2 cellular contexts compared by ENCODE assay signal in genomic region chr2:216849987-216850386, GRCh38.
TF ChIP-seq lines count a peak whose summit lies in the region.

No MANE protein-coding gene starts in this region.

TF ChIP-seq in K562, 482 proteins besides CTCF, POLR2A, EP300 and RAD21:
- TF ChIP-seq, protein P1, sequence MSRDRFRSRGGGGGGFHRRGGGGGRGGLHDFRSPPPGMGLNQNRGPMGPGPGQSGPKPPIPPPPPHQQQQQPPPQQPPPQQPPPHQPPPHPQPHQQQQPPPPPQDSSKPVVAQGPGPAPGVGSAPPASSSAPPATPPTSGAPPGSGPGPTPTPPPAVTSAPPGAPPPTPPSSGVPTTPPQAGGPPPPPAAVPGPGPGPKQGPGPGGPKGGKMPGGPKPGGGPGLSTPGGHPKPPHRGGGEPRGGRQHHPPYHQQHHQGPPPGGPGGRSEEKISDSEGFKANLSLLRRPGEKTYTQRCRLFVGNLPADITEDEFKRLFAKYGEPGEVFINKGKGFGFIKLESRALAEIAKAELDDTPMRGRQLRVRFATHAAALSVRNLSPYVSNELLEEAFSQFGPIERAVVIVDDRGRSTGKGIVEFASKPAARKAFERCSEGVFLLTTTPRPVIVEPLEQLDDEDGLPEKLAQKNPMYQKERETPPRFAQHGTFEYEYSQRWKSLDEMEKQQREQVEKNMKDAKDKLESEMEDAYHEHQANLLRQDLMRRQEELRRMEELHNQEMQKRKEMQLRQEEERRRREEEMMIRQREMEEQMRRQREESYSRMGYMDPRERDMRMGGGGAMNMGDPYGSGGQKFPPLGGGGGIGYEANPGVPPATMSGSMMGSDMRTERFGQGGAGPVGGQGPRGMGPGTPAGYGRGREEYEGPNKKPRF (IDR thresholded peaks at IDR 0.05; ENCODE audit: low read depth, low read length) = no peak
- TF ChIP-seq NFIC (IDR thresholded peaks at IDR 0.05) (peak; percentile 47; the same call in 1 of the 2 replicates), MTA1 (IDR thresholded peaks at IDR 0.05; ENCODE audit: borderline replicate concordance) (no peak)

TF ChIP-seq in WTC11, 78 proteins besides CTCF, POLR2A, EP300 and RAD21 (continued from another document):
- no peak for TF ChIP-seq IRF1 (CRISPR knock-in tag; IDR thresholded peaks at IDR 0.05)
- TF ChIP-seq, protein P2, sequence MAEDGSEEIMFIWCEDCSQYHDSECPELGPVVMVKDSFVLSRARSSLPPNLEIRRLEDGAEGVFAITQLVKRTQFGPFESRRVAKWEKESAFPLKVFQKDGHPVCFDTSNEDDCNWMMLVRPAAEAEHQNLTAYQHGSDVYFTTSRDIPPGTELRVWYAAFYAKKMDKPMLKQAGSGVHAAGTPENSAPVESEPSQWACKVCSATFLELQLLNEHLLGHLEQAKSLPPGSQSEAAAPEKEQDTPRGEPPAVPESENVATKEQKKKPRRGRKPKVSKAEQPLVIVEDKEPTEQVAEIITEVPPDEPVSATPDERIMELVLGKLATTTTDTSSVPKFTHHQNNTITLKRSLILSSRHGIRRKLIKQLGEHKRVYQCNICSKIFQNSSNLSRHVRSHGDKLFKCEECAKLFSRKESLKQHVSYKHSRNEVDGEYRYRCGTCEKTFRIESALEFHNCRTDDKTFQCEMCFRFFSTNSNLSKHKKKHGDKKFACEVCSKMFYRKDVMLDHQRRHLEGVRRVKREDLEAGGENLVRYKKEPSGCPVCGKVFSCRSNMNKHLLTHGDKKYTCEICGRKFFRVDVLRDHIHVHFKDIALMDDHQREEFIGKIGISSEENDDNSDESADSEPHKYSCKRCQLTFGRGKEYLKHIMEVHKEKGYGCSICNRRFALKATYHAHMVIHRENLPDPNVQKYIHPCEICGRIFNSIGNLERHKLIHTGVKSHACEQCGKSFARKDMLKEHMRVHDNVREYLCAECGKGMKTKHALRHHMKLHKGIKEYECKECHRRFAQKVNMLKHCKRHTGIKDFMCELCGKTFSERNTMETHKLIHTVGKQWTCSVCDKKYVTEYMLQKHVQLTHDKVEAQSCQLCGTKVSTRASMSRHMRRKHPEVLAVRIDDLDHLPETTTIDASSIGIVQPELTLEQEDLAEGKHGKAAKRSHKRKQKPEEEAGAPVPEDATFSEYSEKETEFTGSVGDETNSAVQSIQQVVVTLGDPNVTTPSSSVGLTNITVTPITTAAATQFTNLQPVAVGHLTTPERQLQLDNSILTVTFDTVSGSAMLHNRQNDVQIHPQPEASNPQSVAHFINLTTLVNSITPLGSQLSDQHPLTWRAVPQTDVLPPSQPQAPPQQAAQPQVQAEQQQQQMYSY (CRISPR knock-in tag; IDR thresholded peaks at IDR 0.05) = no peak
- no peak for TF ChIP-seq ARID4B (CRISPR knock-in tag; IDR thresholded peaks at IDR 0.05; ENCODE audit: borderline replicate concordance)
- TF ChIP-seq, protein P3, sequence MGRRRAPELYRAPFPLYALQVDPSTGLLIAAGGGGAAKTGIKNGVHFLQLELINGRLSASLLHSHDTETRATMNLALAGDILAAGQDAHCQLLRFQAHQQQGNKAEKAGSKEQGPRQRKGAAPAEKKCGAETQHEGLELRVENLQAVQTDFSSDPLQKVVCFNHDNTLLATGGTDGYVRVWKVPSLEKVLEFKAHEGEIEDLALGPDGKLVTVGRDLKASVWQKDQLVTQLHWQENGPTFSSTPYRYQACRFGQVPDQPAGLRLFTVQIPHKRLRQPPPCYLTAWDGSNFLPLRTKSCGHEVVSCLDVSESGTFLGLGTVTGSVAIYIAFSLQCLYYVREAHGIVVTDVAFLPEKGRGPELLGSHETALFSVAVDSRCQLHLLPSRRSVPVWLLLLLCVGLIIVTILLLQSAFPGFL (CRISPR knock-in tag; IDR thresholded peaks at IDR 0.05; ENCODE audit: borderline replicate concordance) = no peak
- TF ChIP-seq FOXJ3 (CRISPR knock-in tag; IDR thresholded peaks at IDR 0.05; ENCODE audit: borderline replicate concordance) = no peak
- TF ChIP-seq CBFB (CRISPR knock-in tag; IDR thresholded peaks at IDR 0.05; ENCODE audit: low read depth) = no peak
- no peak for TF ChIP-seq HMGXB4 (CRISPR knock-in tag; IDR thresholded peaks at IDR 0.05)
- TF ChIP-seq E2F5 (CRISPR knock-in tag; IDR thresholded peaks at IDR 0.05) = no peak
- TF ChIP-seq MXD4 (CRISPR knock-in tag; IDR thresholded peaks at IDR 0.05; ENCODE audit: borderline replicate concordance) = no peak
- TF ChIP-seq ZNF138 (CRISPR knock-in tag; conservative IDR thresholded peaks at IDR 0.05) = no peak
- no peak for TF ChIP-seq KAT7 (CRISPR knock-in tag; IDR thresholded peaks at IDR 0.05; ENCODE audit: borderline replicate concordance)
- no peak for TF ChIP-seq NFYB (CRISPR knock-in tag; conservative IDR thresholded peaks at IDR 0.05; ENCODE audit: low read depth)
- no peak for TF ChIP-seq ATF1 (CRISPR knock-in tag; IDR thresholded peaks at IDR 0.05)
TF ChIP-seq in WTC11: peak in this region for 0.
